12 cellular contexts compared by ENCODE assay signal in genomic region chr12:132502882-132503193, GRCh38.
"Had no signal": no experiment of that assay in that cellular context is flagged by ENCODE, and none has a peak within 500 bp of the region (broad histone marks: within the 10 kb centered on the region; RNA-seq: fewer than 3 reads in every experiment).

No MANE protein-coding gene starts in this region.

- H3K27me3 Mint-ChIP-seq: activated B cell treated with CpG ODN at 0.5 μM for 24 hours; activated CD8-positive, alpha-beta T cell treated with anti-CD3 and anti-CD28 coated beads for 36 hours; natural killer cell treated with Interleukin-12 subunit alpha and Interleukin-12 subunit beta and Interleukin-15 and Interleukin-18, amount 100 ng/mL, for 72 hours had no signal

- H3K9me3 ChIP-seq: lower lobe of right lung, tibial nerve had no signal

- H2AFZ ChIP-seq: hepatocyte had no signal

- DNase-seq: activated B cell treated with CpG ODN at 0.5 μM for 24 hours; activated CD8-positive, alpha-beta T cell treated with anti-CD3 and anti-CD28 coated beads for 36 hours; activated naive CD4-positive, alpha-beta T cell treated with anti-CD3 and anti-CD28 coated beads for 36 hours; activated T-cell treated with anti-CD3 and anti-CD28 coated beads, Interleukin-2, amount 50 U/mL, for 1 hour; aorta; cortex of kidney; effector memory CD4-positive, alpha-beta T cell; lower lobe of right lung; stimulated activated naive CD4-positive, alpha-beta T cell treated with Interleukin-2 at 50 U/mL for 16 hours had no signal

- ATAC-seq: activated CD8-positive, alpha-beta T cell treated with anti-CD3 and anti-CD28 coated beads for 36 hours; lower lobe of right lung; natural killer cell treated with Interleukin-12 subunit alpha and Interleukin-12 subunit beta and Interleukin-15 and Interleukin-18, amount 100 ng/mL, for 72 hours had no signal

- H3K4me3 ChIP-seq: hepatocyte, lower lobe of right lung, tibial nerve had no signal

- H3K27ac ChIP-seq: hepatocyte, lower lobe of right lung had no signal

- H3K4me3 Mint-ChIP-seq: activated B cell treated with CpG ODN at 0.5 μM for 24 hours; activated CD8-positive, alpha-beta T cell treated with anti-CD3 and anti-CD28 coated beads for 36 hours; activated naive CD4-positive, alpha-beta T cell treated with anti-CD3 and anti-CD28 coated beads for 36 hours; natural killer cell treated with Interleukin-12 subunit alpha and Interleukin-12 subunit beta and Interleukin-15 and Interleukin-18, amount 100 ng/mL, for 72 hours had no signal

- H3K9me3 Mint-ChIP-seq: activated B cell treated with CpG ODN at 0.5 μM for 24 hours; activated CD8-positive, alpha-beta T cell treated with anti-CD3 and anti-CD28 coated beads for 36 hours; activated naive CD4-positive, alpha-beta T cell treated with anti-CD3 and anti-CD28 coated beads for 36 hours; natural killer cell treated with Interleukin-12 subunit alpha and Interleukin-12 subunit beta and Interleukin-15 and Interleukin-18, amount 100 ng/mL, for 72 hours had no signal

- H3K36me3 ChIP-seq: lower lobe of right lung, tibial nerve had no signal

- H3K36me3 Mint-ChIP-seq: natural killer cell treated with Interleukin-12 subunit alpha and Interleukin-12 subunit beta and Interleukin-15 and Interleukin-18, amount 100 ng/mL, for 72 hours had no signal

- H3K27ac Mint-ChIP-seq: activated B cell treated with CpG ODN at 0.5 μM for 24 hours; activated naive CD4-positive, alpha-beta T cell treated with anti-CD3 and anti-CD28 coated beads for 36 hours; natural killer cell treated with Interleukin-12 subunit alpha and Interleukin-12 subunit beta and Interleukin-15 and Interleukin-18, amount 100 ng/mL, for 72 hours had no signal

- H3K4me2 ChIP-seq: hepatocyte had no signal

- H3K27me3 ChIP-seq: hepatocyte, tibial nerve had no signal
